ENCODE assay signal across 21 cellular contexts in genomic region chr15:49987896-49988295, GRCh38.
"Had no signal": no experiment of that assay in that cellular context is flagged by ENCODE, and none has a peak within 500 bp of the region (broad histone marks: within the 10 kb centered on the region; RNA-seq: fewer than 3 reads in every experiment).

No MANE protein-coding gene starts in this region.

- H3K4me1 Mint-ChIP-seq: activated naive CD8-positive, alpha-beta T cell treated with anti-CD3 and anti-CD28 coated beads, Interleukin-2, amount 50 U/mL, for 24 hours had no signal

- H3K9me3 ChIP-seq: breast epithelium, suprapubic skin, upper lobe of left lung had no signal

- DNase-seq: activated CD4-positive, alpha-beta T cell treated with anti-CD3 and anti-CD28 coated beads, Interleukin-2, amount 50 U/mL, for 48 hours; activated CD8-positive, alpha-beta memory T cell treated with anti-CD3 and anti-CD28 coated beads, Interleukin-2, amount 10 ng/mL, durations not matched to agents 7 days and 5 days; activated naive CD4-positive, alpha-beta T cell treated with anti-CD3 and anti-CD28 coated beads for 36 hours; activated naive CD8-positive, alpha-beta T cell treated with anti-CD3 and anti-CD28 coated beads, Interleukin-2, amount 50 U/mL, for 24 hours; activated T-cell treated with anti-CD3 and anti-CD28 coated beads, Interleukin-2, amount 50 U/mL, for 1 hour; aorta; foreskin fibroblast; glutamatergic neuron; kidney glomerular epithelial cell; stimulated activated CD4-positive, alpha-beta T cell treated with anti-CD3 and anti-CD28 coated beads, Interleukin-15, amount 100 ng/mL, for 24 hours; stimulated activated CD4-positive, alpha-beta T cell treated with anti-CD3 and anti-CD28 coated beads, Interleukin-4, amount 100 ng/mL, for 24 hours; stimulated activated CD8-positive, alpha-beta memory T cell treated with anti-CD3 and anti-CD28 coated beads, Interleukin-4, amount 100 ng/mL, for 48 hours; stimulated activated naive CD8-positive, alpha-beta T cell treated with anti-CD3 and anti-CD28 coated beads, Interleukin-15, Interleukin-2, amounts not matched to agents 100 U/mL and 50 U/mL, for 24 hours; T-helper 1 cell; upper lobe of left lung had no signal

- ATAC-seq: activated CD8-positive, alpha-beta memory T cell treated with anti-CD3 and anti-CD28 coated beads, Interleukin-2, amount 10 ng/mL, durations not matched to agents 7 days and 5 days; activated naive CD8-positive, alpha-beta T cell treated with anti-CD3 and anti-CD28 coated beads, Interleukin-2, amount 50 U/mL, for 24 hours; SK-N-SH treated with all-trans-retinoic acid at 6 μM for 48 hours; stimulated activated naive CD8-positive, alpha-beta T cell treated with anti-CD3 and anti-CD28 coated beads, Interleukin-15, Interleukin-2, amounts not matched to agents 100 U/mL and 50 U/mL, for 24 hours had no signal

- H3K27ac Mint-ChIP-seq: activated CD8-positive, alpha-beta memory T cell treated with anti-CD3 and anti-CD28 coated beads, Interleukin-2, amount 10 ng/mL, durations not matched to agents 7 days and 5 days; activated naive CD4-positive, alpha-beta T cell treated with anti-CD3 and anti-CD28 coated beads for 36 hours; activated naive CD8-positive, alpha-beta T cell treated with anti-CD3 and anti-CD28 coated beads, Interleukin-2, amount 50 U/mL, for 24 hours; activated T-helper 2 cell treated with anti-CD3 and anti-CD28 coated beads, Interferon-gamma antibody, Interleukin-2, Interleukin-4, amounts not matched to agents 10 μg/mL and 5 μg/mL and 100 μg/mL, durations not matched to agents 14 hours and 24 hours and 36 hours had no signal

- H3K79me2 ChIP-seq: parathyroid adenoma had no signal

- H3K4me3 Mint-ChIP-seq: activated CD8-positive, alpha-beta memory T cell treated with anti-CD3 and anti-CD28 coated beads, Interleukin-2, amount 10 ng/mL, durations not matched to agents 7 days and 5 days; activated naive CD4-positive, alpha-beta T cell treated with anti-CD3 and anti-CD28 coated beads for 36 hours; activated naive CD8-positive, alpha-beta T cell treated with anti-CD3 and anti-CD28 coated beads, Interleukin-2, amount 50 U/mL, for 24 hours had no signal

- H3K4me3 ChIP-seq: breast epithelium, suprapubic skin, upper lobe of left lung had no signal

- H3K9me3 Mint-ChIP-seq: activated naive CD4-positive, alpha-beta T cell treated with anti-CD3 and anti-CD28 coated beads for 36 hours; activated naive CD8-positive, alpha-beta T cell treated with anti-CD3 and anti-CD28 coated beads, Interleukin-2, amount 50 U/mL, for 24 hours; activated T-helper 2 cell treated with anti-CD3 and anti-CD28 coated beads, Interferon-gamma antibody, Interleukin-2, Interleukin-4, amounts not matched to agents 10 μg/mL and 5 μg/mL and 100 μg/mL, durations not matched to agents 14 hours and 24 hours and 36 hours had no signal

- H2AFZ ChIP-seq: parathyroid adenoma had no signal

- H3K4me1 ChIP-seq: breast epithelium, parathyroid adenoma, upper lobe of left lung had no signal

- H3K36me3 ChIP-seq: breast epithelium, suprapubic skin, upper lobe of left lung had no signal

- H3K27me3 ChIP-seq: breast epithelium, suprapubic skin, upper lobe of left lung had no signal

- H3K27ac ChIP-seq: breast epithelium, parathyroid adenoma, suprapubic skin, upper lobe of left lung, VCaP had no signal

- H3K9ac ChIP-seq: parathyroid adenoma had no signal

- H3K27me3 Mint-ChIP-seq: activated CD8-positive, alpha-beta memory T cell treated with anti-CD3 and anti-CD28 coated beads, Interleukin-2, amount 10 ng/mL, durations not matched to agents 7 days and 5 days; activated naive CD8-positive, alpha-beta T cell treated with anti-CD3 and anti-CD28 coated beads, Interleukin-2, amount 50 U/mL, for 24 hours had no signal
